In genomic region chr10:133140417-133141143, GRCh38 we compare ENCODE assay signal across 27 cellular contexts. TPM values are rescaled to one million over a fixed set of nuclear protein-coding genes. Genes with fewer than 3 reads are reported as not detected.
DNase-seq lines count a peak whose midpoint lies in the region; ATAC-seq and TF ChIP-seq lines count a peak whose summit lies in the region.
"Had no signal": no experiment of that assay in that cellular context is flagged by ENCODE, and none has a peak within 500 bp of the region (broad histone marks: within the 10 kb centered on the region; RNA-seq: fewer than 3 reads in every experiment).

No MANE protein-coding gene starts in this region.

- WGBS in neuronal stem cell (ENCODE audit: extremely low coverage in 2 of 2, insufficient read length in 2 of 2, insufficient replicate concordance in 1 of 2), 2 donors = no CpG with 5 or more reads among the region's 26 CpGs

- H3K4me1 ChIP-seq in HEK293 (ENCODE audit: control insufficient read depth, insufficient read depth, low read length) = no peaks in the 10 kb centered on the region
- peaks cover 8 to 24% of the 10 kb centered on the region in 2 donors for H3K4me1 ChIP-seq in neuronal stem cell (ENCODE audit: control insufficient read depth in 2 of 2, insufficient read depth in 1 of 2, low read depth in 1 of 2, low read length in 2 of 2)
- H3K4me1 ChIP-seq: psoas muscle, tibial nerve had no signal

- H3K9me3 Mint-ChIP-seq in activated T-cell treated with anti-CD3 and anti-CD28 coated beads, Interleukin-2, amount 50 U/mL, for 4 hours = no peaks in the 10 kb centered on the region
- peaks cover 1% of the 10 kb centered on the region for H3K9me3 Mint-ChIP-seq in glutamatergic neuron (ENCODE audit: unreplicated experiment)
- H3K9me3 Mint-ChIP-seq: dendritic cell treated with granulocyte-macrophage colony-stimulating factor and Interleukin-4, amounts not matched to agents 40 ng/mL and 50 ng/mL, for 4 days; neural crest cell; stimulated activated naive B cell treated with anti-CD40 and anti-IgM and Interleukin-4, amounts not matched to agents 10 μg/mL and 1 μg/mL and 100 μg/mL, for 72 hours had no signal

- H3K27ac Mint-ChIP-seq in glutamatergic neuron (ENCODE audit: unreplicated experiment) = no peak overlapping the region
- H3K27ac Mint-ChIP-seq: activated CD4-positive, alpha-beta T cell treated with anti-CD3 and anti-CD28 coated beads for 36 hours; stimulated activated naive B cell treated with anti-CD40 and anti-IgM and Interleukin-4, amounts not matched to agents 10 μg/mL and 1 μg/mL and 100 μg/mL, for 72 hours had no signal

- H2AK5ac ChIP-seq in neuronal stem cell (ENCODE audit: low read depth, low read length) = peak overlapping the region; percentile 98

- peaks cover 9% of the 10 kb centered on the region for H3K4me1 Mint-ChIP-seq in activated T-cell treated with anti-CD3 and anti-CD28 coated beads, Interleukin-2, amount 50 U/mL, for 4 hours (ENCODE audit: low read depth)
- peaks cover 7% of the 10 kb centered on the region for H3K4me1 Mint-ChIP-seq in glutamatergic neuron (ENCODE audit: low read depth, unreplicated experiment)

- peaks cover 26% of the 10 kb centered on the region for H3K27me3 Mint-ChIP-seq in activated T-cell treated with anti-CD3 and anti-CD28 coated beads, Interleukin-2, amount 50 U/mL, for 4 hours (ENCODE audit: low read depth)
- peaks cover 3% of the 10 kb centered on the region for H3K27me3 Mint-ChIP-seq in glutamatergic neuron (ENCODE audit: unreplicated experiment)

- CTCF ChIA-PET in HEK293 (lab: Yijun Ruan, JAX) (interaction anchor here (1.1 kb wide), 1 partner anchor 167 kb away, joined by 3 read pairs; no protein-coding TSS in a partner anchor), GM10248 (lab: Yijun Ruan, JAX) (no interaction called here)

- H3K79me1 ChIP-seq in neuronal stem cell (ENCODE audit: low read depth, low read length) = no peaks in the 10 kb centered on the region

- peak overlapping the region; percentile 87 for H2BK120ac ChIP-seq in neuronal stem cell (ENCODE audit: low read depth, low read length)

- H3K9me3 ChIP-seq in HEK293 (ENCODE audit: control insufficient read depth, insufficient read depth, low read depth, low read length) (no peaks in the 10 kb centered on the region), neuronal stem cell (replicated peaks in 1 of 2; ENCODE audit: control insufficient read depth in 2 of 2, insufficient read depth in 1 of 2, low read depth in 1 of 2, low read length in 2 of 2) (no peaks in the 10 kb centered on the region)
- H3K9me3 ChIP-seq: psoas muscle, tibial nerve had no signal

- H2BK5ac ChIP-seq in neuronal stem cell (ENCODE audit: low read length) = peak overlapping the region; percentile 53

- H2BK12ac ChIP-seq in neuronal stem cell (ENCODE audit: low read length) = peak overlapping the region; percentile 98

- peak overlapping the region; percentile 96 for H2BK15ac ChIP-seq in neuronal stem cell (ENCODE audit: low read length)

- TF ChIP-seq CTCF in HEK293 (tag by site-specific recombination; IDR thresholded peaks at IDR 0.05) (no peak), glutamatergic neuron (IDR thresholded peaks at IDR 0.05; ENCODE audit: partially characterized antibody, unreplicated experiment) (no peak), GM10248 (IDR thresholded peaks at IDR 0.05; ENCODE audit: control extremely low read depth, extremely low read depth, low read depth, missing control alignments) (no peak)

- H3K18ac ChIP-seq in neuronal stem cell (ENCODE audit: low read length) = peak overlapping the region; percentile 61

- H3K36me3 Mint-ChIP-seq in activated T-cell treated with anti-CD3 and anti-CD28 coated beads, Interleukin-2, amount 50 U/mL, for 4 hours (ENCODE audit: insufficient read depth) = no peaks in the 10 kb centered on the region
- no peaks in the 10 kb centered on the region for H3K36me3 Mint-ChIP-seq in glutamatergic neuron (ENCODE audit: unreplicated experiment)
- H3K36me3 Mint-ChIP-seq: stimulated activated naive B cell treated with anti-CD40 and anti-IgM and Interleukin-4, amounts not matched to agents 10 μg/mL and 1 μg/mL and 100 μg/mL, for 72 hours had no signal

- H3K14ac ChIP-seq in neuronal stem cell (ENCODE audit: low read length) = peak overlapping the region; percentile 82

- H3K23ac ChIP-seq in neuronal stem cell (ENCODE audit: low read depth, low read length, poor library complexity) = no peak overlapping the region

- no peak for ATAC-seq in activated T-cell treated with anti-CD3 and anti-CD28 coated beads, Interleukin-2, amount 50 U/mL, for 4 hours
- ATAC-seq in HG03175 (IDR thresholded peaks at IDR 0.05; ENCODE audit: unreplicated experiment) = no peak
- ATAC-seq: activated CD4-positive, alpha-beta T cell treated with anti-CD3 and anti-CD28 coated beads for 36 hours; GM12878; psoas muscle; stimulated activated naive B cell treated with anti-CD40 and anti-IgM and Interleukin-4, amounts not matched to agents 10 μg/mL and 1 μg/mL and 100 μg/mL, for 72 hours had no signal

- no peak overlapping the region for H4K91ac ChIP-seq in neuronal stem cell (ENCODE audit: low read depth, low read length, poor library complexity)

- DNase-seq in activated T-cell treated with anti-CD3 and anti-CD28 coated beads, Interleukin-2, amount 50 U/mL, for 1 hour = peak; percentile 11
- no peak for DNase-seq in activated T-cell treated with anti-CD3 and anti-CD28 coated beads, Interleukin-2, amount 50 U/mL, for 4 hours
- DNase-seq in glutamatergic neuron = peak; percentile 36
- no peak for DNase-seq in neuronal stem cell (ENCODE audit: low spot score)
- no peak for DNase-seq in GM10248 (ENCODE audit: extremely low spot score)
- DNase-seq in occipital lobe (lab: John Stamatoyannopoulos, UW) = no peak
- DNase-seq: activated CD4-positive, alpha-beta T cell treated with anti-CD3 and anti-CD28 coated beads for 36 hours; activated gamma-delta T cell; AML-193; amygdala; DMS79; NCI-H1092; NCI-H2029 treated with DMSO at 0.1 percent for 48 hours; NCI-H345; small intestine; stimulated activated CD4-positive, alpha-beta T cell treated with anti-CD3 and anti-CD28 coated beads, Interleukin-2, amount 100 ng/mL, for 48 hours; stimulated activated naive B cell treated with anti-CD40 and anti-IgM and Interleukin-4, amounts not matched to agents 10 μg/mL and 1 μg/mL and 100 μg/mL, for 72 hours; T-helper 1 cell had no signal

- H3K36me3 ChIP-seq in HEK293 (ENCODE audit: control insufficient read depth in 2 of 2, insufficient read depth in 1 of 2, low read length in 2 of 2) = no peaks in the 10 kb centered on the region
- H3K36me3 ChIP-seq in neuronal stem cell (replicated peaks in 1 of 2; ENCODE audit: control insufficient read depth in 2 of 2, insufficient read depth in 2 of 2, low read length in 2 of 2) = no peaks in the 10 kb centered on the region
- H3K36me3 ChIP-seq: tibial nerve had no signal

- peak overlapping the region; percentile 43 for H2AFZ ChIP-seq in neuronal stem cell (ENCODE audit: low read length)

- peak overlapping the region; percentile 70 for H3K9ac ChIP-seq in neuronal stem cell (ENCODE audit: low read depth, low read length, poor library complexity)

- H3K4me3 ChIP-seq in HEK293 (ENCODE audit: low read depth, low read length) (no peak overlapping the region), neuronal stem cell (ENCODE audit: low read length in 2 of 2) (no peak overlapping the region)
- H3K4me3 ChIP-seq: GM12878, lung, psoas muscle, tibial nerve had no signal

- H3K4ac ChIP-seq in neuronal stem cell (ENCODE audit: low read length) = peak overlapping the region; percentile 89

- POLR2A ChIA-PET in HEK293 (lab: Yijun Ruan, JAX) (no interaction called here), GM10248 (lab: Yijun Ruan, JAX) (no interaction called here)

- peaks cover 0 to 15% (median 0%) of the 10 kb centered on the region in 3 experiments for H3K27me3 ChIP-seq in neuronal stem cell (ENCODE audit: control insufficient read depth in 3 of 3, insufficient read depth in 3 of 3, low read depth in 1 of 3, low read length in 3 of 3)

- H3K27ac ChIP-seq in HEK293 (ENCODE audit: extremely low read depth, low read depth, low read length) (no peak overlapping the region), neuronal stem cell (replicated peaks; ENCODE audit: low read length) (no peak overlapping the region)
- H3K27ac ChIP-seq: psoas muscle, tibial nerve had no signal

- H3K4me3 Mint-ChIP-seq in activated T-cell treated with anti-CD3 and anti-CD28 coated beads, Interleukin-2, amount 50 U/mL, for 4 hours = no peak overlapping the region
- no peak overlapping the region for H3K4me3 Mint-ChIP-seq in glutamatergic neuron (ENCODE audit: unreplicated experiment)
- H3K4me3 Mint-ChIP-seq: activated CD4-positive, alpha-beta T cell treated with anti-CD3 and anti-CD28 coated beads for 36 hours; dendritic cell treated with granulocyte-macrophage colony-stimulating factor and Interleukin-4, amounts not matched to agents 40 ng/mL and 50 ng/mL, for 4 days; neural crest cell; stimulated activated naive B cell treated with anti-CD40 and anti-IgM and Interleukin-4, amounts not matched to agents 10 μg/mL and 1 μg/mL and 100 μg/mL, for 72 hours had no signal

- H3K4me2 ChIP-seq in neuronal stem cell (ENCODE audit: insufficient read depth, low read length, poor library complexity, severe bottlenecking) = no peak overlapping the region

- no peak overlapping the region for H4K8ac ChIP-seq in neuronal stem cell (ENCODE audit: low read depth, low read length)

TF ChIP-seq in HEK293, 187 proteins besides CTCF, POLR2A, EP300 and RAD21 (continues in another document):
- TF ChIP-seq ZIC2 (tag by site-specific recombination; IDR thresholded peaks at IDR 0.05) = 0 out of 2 replicates have a peak, but pooled peaks have one; percentile 27
- TF ChIP-seq KLF8 (tag by site-specific recombination; IDR thresholded peaks at IDR 0.05) = 0 out of 2 replicates have a peak, but pooled peaks have one; percentile 18
- TF ChIP-seq, protein P1, sequence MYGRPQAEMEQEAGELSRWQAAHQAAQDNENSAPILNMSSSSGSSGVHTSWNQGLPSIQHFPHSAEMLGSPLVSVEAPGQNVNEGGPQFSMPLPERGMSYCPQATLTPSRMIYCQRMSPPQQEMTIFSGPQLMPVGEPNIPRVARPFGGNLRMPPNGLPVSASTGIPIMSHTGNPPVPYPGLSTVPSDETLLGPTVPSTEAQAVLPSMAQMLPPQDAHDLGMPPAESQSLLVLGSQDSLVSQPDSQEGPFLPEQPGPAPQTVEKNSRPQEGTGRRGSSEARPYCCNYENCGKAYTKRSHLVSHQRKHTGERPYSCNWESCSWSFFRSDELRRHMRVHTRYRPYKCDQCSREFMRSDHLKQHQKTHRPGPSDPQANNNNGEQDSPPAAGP (tag by site-specific recombination; IDR thresholded peaks at IDR 0.05) = 0 out of 2 replicates have a peak, but pooled peaks have one; percentile 33
- no peak for TF ChIP-seq WT1 (tag by site-specific recombination; IDR thresholded peaks at IDR 0.05)

RNA-seq across cellular contexts. Expression of gene KNDC1, which starts 19.4 kb away (rescaled TPM):
- total RNA-seq in activated T-cell treated with anti-CD3 and anti-CD28 coated beads, Interleukin-2, amount 50 U/mL, for 4 hours = under 1 TPM in 1 of 3 donors, not detected in 2; 0.05 TPM
- 7.4 TPM for total RNA-seq in glutamatergic neuron (ENCODE audit: unreplicated experiment)
- polyA plus RNA-seq in neuronal stem cell (2013, experiment 1 of 2) = 6.4 TPM
- 6.1 TPM for polyA plus RNA-seq in neuronal stem cell (2013, experiment 2 of 2)
- 5.9 TPM for total RNA-seq in occipital lobe
- total RNA-seq: activated CD4-positive, alpha-beta T cell treated with anti-CD3 and anti-CD28 coated beads for 36 hours; glomerular endothelial cell had no signal

RNA-seq across cellular contexts. Expression of gene ADGRA1, which starts 52.9 kb away (rescaled TPM):
- total RNA-seq in activated T-cell treated with anti-CD3 and anti-CD28 coated beads, Interleukin-2, amount 50 U/mL, for 4 hours = not detected
- total RNA-seq in glutamatergic neuron (ENCODE audit: unreplicated experiment) (9.1 TPM), occipital lobe (2.5 TPM)
- polyA plus RNA-seq in neuronal stem cell (2013, experiment 1 of 2) = 0.08 TPM
- 0.07 TPM for polyA plus RNA-seq in neuronal stem cell (2013, experiment 2 of 2)
- total RNA-seq: activated CD4-positive, alpha-beta T cell treated with anti-CD3 and anti-CD28 coated beads for 36 hours; glomerular endothelial cell; GM12878 had no signal
- polyA plus RNA-seq: GM12878 had no signal

Comparison
In these comparisons a context has a peak if more than half of its experiments do, and no peak if none do; other contexts are left out.
1. DNase-seq: peak in activated T-cell treated with anti-CD3 and anti-CD28 coated beads, Interleukin-2, amount 50 U/mL, for 1 hour (single experiment) and glutamatergic neuron (single experiment); none in activated T-cell treated with anti-CD3 and anti-CD28 coated beads, Interleukin-2, amount 50 U/mL, for 4 hours (single experiment), neuronal stem cell (single experiment), GM10248 (single experiment) and occipital lobe (single experiment).